1 cellular context compared by ENCODE assay signal in the genomic region with DNA sequence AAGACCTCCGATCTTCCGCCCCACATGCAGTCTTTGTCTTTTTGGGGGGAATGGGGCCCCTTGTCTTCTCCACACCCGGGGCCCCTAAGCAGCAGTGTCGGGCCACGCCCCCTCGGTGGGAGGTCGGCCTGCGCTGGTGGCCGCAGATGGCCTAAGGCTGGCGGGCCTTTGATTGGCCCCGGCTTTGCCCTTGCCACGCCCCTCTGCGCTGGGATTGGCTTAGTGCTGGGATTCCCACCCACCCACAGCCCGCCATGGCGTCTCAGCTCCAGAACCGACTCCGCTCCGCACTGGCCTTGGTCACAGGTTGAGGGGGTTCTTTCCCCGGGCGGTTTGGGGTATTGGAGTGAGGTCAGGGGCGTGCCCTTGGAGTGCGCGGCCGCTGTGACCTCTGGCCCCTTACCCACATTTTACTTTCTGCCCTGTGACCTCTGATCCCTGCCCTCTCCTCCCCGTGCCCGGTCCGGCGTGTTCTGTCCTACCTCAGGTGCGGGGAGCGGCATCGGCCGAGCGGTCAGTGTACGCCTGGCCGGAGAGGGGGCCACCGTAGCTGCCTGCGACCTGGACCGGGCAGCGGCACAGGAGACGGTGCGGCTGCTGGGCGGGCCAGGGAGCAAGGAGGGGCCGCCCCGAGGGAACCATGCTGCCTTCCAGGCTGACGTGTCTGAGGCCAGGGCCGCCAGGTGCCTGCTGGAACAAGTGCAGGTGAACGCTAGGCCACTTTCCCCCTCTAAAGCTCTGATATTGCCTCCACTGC.
TF ChIP-seq lines count a peak whose summit lies in the region.

Gene HSD17B8, plus strand, starts transcription at position 241 of the 757 bp plus-strand sequence. Its CDS starts 14 bp downstream, at position 255.

TF ChIP-seq in HepG2, 621 proteins besides CTCF, POLR2A, EP300 and RAD21 (continued from another document and continues in another):
- TF ChIP-seq TBP (CRISPR knock-in tag; IDR thresholded peaks at IDR 0.05) (no peak), ATAD3A (CRISPR knock-in tag; IDR thresholded peaks at IDR 0.05) (no peak), GMEB1 (CRISPR knock-in tag; IDR thresholded peaks at IDR 0.05; ENCODE audit: borderline replicate concordance) (peak; percentile 53; the same call in 1 of the 2 replicates), FOXA3 (CRISPR knock-in tag; IDR thresholded peaks at IDR 0.05) (0 out of 2 replicates have a peak, but pooled peaks have one; percentile 29), ZNF430 (CRISPR knock-in tag; IDR thresholded peaks at IDR 0.05) (no peak; the same call in 1 of the 2 replicates), ZNF737 (CRISPR knock-in tag; IDR thresholded peaks at IDR 0.05; ENCODE audit: borderline replicate concordance) (peak; percentile 33; the same call in 1 of the 2 replicates), ZNF773 (CRISPR knock-in tag; IDR thresholded peaks at IDR 0.05; ENCODE audit: borderline replicate concordance) (peak; percentile 49; the same call in 1 of the 2 replicates), RARG (CRISPR knock-in tag; IDR thresholded peaks at IDR 0.05; ENCODE audit: low read depth) (peak; percentile 88; the same call in 1 of the 2 replicates), ZFP36L1 (CRISPR knock-in tag; IDR thresholded peaks at IDR 0.05) (peak; percentile 67; the same call in 1 of the 2 replicates), ZNF572 (CRISPR knock-in tag; IDR thresholded peaks at IDR 0.05) (no peak), RBM39 (IDR thresholded peaks at IDR 0.05; ENCODE audit: low read depth, low read length, poor library complexity, severe bottlenecking) (peak; percentile 62), ZNF460 (CRISPR knock-in tag; IDR thresholded peaks at IDR 0.05; ENCODE audit: borderline replicate concordance) (no peak), ATRX (CRISPR knock-in tag; IDR thresholded peaks at IDR 0.05; ENCODE audit: borderline replicate concordance) (no peak), ZNF768 (CRISPR knock-in tag; IDR thresholded peaks at IDR 0.05) (peak; percentile 32; the same call in 1 of the 2 replicates), GPBP1L1 (CRISPR knock-in tag; IDR thresholded peaks at IDR 0.05) (no peak), EEA1 (CRISPR knock-in tag; IDR thresholded peaks at IDR 0.05; ENCODE audit: borderline replicate concordance) (no peak), HOXA5 (CRISPR knock-in tag; IDR thresholded peaks at IDR 0.05) (peak; percentile 78), KLF6 (CRISPR knock-in tag; IDR thresholded peaks at IDR 0.05) (peak; percentile 77), TAF1 (CRISPR knock-in tag; IDR thresholded peaks at IDR 0.05) (peak; percentile 86), TFAP4 (IDR thresholded peaks at IDR 0.05; ENCODE audit: borderline replicate concordance, low read depth) (no peak), REL (CRISPR knock-in tag; conservative IDR thresholded peaks at IDR 0.05) (no peak), ZNF34 (CRISPR knock-in tag; IDR thresholded peaks at IDR 0.05; ENCODE audit: borderline replicate concordance) (no peak; the same call in 1 of the 2 replicates), HDAC1 (CRISPR knock-in tag; IDR thresholded peaks at IDR 0.05) (peak; percentile 64), ZNF687 (CRISPR knock-in tag; IDR thresholded peaks at IDR 0.05) (peak; percentile 95), SKI (IDR thresholded peaks at IDR 0.05; ENCODE audit: partially characterized antibody) (peak; percentile 34), ZFP90 (CRISPR knock-in tag; IDR thresholded peaks at IDR 0.05; ENCODE audit: borderline replicate concordance) (peak; percentile 80; the same call in 1 of the 2 replicates), ZNF550 (CRISPR knock-in tag; IDR thresholded peaks at IDR 0.05; ENCODE audit: borderline replicate concordance) (no peak), FUBP1 (CRISPR knock-in tag; IDR thresholded peaks at IDR 0.05; ENCODE audit: borderline replicate concordance) (no peak), AKAP8 (CRISPR knock-in tag; IDR thresholded peaks at IDR 0.05) (peak; percentile 84), NFYC (CRISPR knock-in tag; IDR thresholded peaks at IDR 0.05) (peak; percentile 87), ZNF431 (CRISPR knock-in tag; IDR thresholded peaks at IDR 0.05; ENCODE audit: borderline replicate concordance, low read depth) (no peak), NR3C1 (CRISPR knock-in tag; IDR thresholded peaks at IDR 0.05) (no peak), ZNF776 (CRISPR knock-in tag; IDR thresholded peaks at IDR 0.05) (no peak), ZNF552 (CRISPR knock-in tag; IDR thresholded peaks at IDR 0.05; ENCODE audit: borderline replicate concordance) (no peak; the same call in 1 of the 2 replicates), SAFB2 (CRISPR knock-in tag; IDR thresholded peaks at IDR 0.05; ENCODE audit: borderline replicate concordance, low read depth) (peak; percentile 12; the same call in 1 of the 2 replicates), ZNF850 (CRISPR knock-in tag; conservative IDR thresholded peaks at IDR 0.05) (no peak)
- TF ChIP-seq, protein P1, sequence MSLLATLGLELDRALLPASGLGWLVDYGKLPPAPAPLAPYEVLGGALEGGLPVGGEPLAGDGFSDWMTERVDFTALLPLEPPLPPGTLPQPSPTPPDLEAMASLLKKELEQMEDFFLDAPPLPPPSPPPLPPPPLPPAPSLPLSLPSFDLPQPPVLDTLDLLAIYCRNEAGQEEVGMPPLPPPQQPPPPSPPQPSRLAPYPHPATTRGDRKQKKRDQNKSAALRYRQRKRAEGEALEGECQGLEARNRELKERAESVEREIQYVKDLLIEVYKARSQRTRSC (CRISPR knock-in tag; IDR thresholded peaks at IDR 0.05; ENCODE audit: low read depth), result no peak; the same call in 1 of the 2 replicates
- TF ChIP-seq, protein P2, sequence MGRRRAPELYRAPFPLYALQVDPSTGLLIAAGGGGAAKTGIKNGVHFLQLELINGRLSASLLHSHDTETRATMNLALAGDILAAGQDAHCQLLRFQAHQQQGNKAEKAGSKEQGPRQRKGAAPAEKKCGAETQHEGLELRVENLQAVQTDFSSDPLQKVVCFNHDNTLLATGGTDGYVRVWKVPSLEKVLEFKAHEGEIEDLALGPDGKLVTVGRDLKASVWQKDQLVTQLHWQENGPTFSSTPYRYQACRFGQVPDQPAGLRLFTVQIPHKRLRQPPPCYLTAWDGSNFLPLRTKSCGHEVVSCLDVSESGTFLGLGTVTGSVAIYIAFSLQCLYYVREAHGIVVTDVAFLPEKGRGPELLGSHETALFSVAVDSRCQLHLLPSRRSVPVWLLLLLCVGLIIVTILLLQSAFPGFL (CRISPR knock-in tag; IDR thresholded peaks at IDR 0.05), result 0 out of 2 replicates have a peak, but pooled peaks have one; percentile 85
- TF ChIP-seq, protein P3, sequence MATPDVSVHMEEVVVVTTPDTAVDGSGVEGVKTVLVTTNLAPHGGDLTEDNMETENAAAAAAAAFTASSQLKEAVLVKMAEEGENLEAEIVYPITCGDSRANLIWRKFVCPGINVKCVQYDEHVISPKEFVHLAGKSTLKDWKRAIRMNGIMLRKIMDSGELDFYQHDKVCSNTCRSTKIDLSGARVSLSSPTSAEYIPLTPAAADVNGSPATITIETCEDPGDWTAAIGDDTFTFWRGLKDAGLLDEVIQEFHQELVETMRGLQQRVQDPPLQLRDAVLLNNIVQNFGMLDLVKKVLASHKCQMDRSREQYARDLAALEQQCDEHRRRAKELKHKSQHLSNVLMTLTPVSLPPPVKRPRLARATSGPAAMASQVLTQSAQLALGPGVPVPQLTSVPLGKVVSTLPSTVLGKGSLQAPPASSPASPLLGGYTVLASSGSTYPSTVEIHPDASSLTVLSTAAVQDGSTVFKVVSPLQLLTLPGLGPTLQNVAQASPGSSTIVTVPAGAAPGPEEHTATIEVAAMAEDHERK (CRISPR knock-in tag; IDR thresholded peaks at IDR 0.05; ENCODE audit: low read depth), result no peak
- TF ChIP-seq, protein P4, sequence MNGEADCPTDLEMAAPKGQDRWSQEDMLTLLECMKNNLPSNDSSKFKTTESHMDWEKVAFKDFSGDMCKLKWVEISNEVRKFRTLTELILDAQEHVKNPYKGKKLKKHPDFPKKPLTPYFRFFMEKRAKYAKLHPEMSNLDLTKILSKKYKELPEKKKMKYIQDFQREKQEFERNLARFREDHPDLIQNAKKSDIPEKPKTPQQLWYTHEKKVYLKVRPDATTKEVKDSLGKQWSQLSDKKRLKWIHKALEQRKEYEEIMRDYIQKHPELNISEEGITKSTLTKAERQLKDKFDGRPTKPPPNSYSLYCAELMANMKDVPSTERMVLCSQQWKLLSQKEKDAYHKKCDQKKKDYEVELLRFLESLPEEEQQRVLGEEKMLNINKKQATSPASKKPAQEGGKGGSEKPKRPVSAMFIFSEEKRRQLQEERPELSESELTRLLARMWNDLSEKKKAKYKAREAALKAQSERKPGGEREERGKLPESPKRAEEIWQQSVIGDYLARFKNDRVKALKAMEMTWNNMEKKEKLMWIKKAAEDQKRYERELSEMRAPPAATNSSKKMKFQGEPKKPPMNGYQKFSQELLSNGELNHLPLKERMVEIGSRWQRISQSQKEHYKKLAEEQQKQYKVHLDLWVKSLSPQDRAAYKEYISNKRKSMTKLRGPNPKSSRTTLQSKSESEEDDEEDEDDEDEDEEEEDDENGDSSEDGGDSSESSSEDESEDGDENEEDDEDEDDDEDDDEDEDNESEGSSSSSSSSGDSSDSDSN (CRISPR knock-in tag; IDR thresholded peaks at IDR 0.05), result peak; percentile 79
- TF ChIP-seq, protein P5, sequence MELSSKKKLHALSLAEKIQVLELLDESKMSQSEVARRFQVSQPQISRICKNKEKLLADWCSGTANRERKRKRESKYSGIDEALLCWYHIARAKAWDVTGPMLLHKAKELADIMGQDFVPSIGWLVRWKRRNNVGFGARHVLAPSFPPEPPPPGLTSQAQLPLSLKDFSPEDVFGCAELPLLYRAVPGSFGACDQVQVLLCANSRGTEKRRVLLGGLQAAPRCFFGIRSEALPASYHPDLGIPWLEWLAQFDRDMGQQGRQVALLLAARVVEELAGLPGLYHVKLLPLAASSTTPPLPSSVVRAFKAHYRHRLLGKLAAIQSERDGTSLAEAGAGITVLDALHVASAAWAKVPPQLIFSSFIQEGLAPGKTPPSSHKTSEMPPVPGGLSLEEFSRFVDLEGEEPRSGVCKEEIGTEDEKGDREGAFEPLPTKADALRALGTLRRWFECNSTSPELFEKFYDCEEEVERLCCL (CRISPR knock-in tag; IDR thresholded peaks at IDR 0.05; ENCODE audit: borderline replicate concordance), result 0 out of 2 replicates have a peak, but pooled peaks have one; percentile 36
